Comparison of ENCODE assay signal across 17 cellular contexts in the genomic region with DNA sequence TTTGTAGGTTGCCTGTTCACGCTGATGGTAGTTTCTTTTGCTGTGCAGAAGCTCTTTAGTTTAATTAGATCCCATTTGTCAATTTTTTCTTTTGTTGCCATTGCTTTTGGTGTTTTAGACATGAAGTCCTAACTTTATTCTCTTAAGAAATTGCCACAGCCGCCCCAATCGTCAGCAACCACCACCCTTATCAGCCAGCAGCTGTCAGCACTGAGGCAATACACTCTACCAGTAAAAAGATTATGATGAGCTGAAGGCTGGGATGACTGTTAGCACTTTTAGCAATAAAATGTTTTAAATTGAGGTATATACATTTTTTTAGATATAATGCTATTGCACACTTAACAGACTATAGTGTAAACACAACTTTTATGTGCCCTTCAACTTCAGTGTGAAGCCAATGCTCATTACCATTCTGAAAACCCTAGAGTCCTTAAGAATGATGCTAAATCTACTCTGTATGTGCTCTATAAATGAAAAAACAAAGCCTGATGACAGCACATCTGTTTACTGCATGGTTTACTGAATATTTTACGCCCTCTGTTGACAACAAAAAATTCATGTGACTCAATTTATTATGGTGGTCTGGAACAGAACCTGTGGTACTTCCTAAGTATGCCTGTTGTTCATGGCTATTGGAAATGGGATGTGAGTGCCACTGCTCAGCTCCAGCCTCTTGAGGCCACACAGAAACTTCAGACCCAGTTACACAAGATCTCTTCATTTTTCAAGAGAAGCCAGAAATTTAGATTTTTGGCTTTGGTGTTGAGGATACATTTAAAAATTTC.
A peak's percentile ranks its signal among the peaks of the same experiment; 100 is the strongest.
DNase-seq lines count a peak whose midpoint lies in the region; ATAC-seq, FAIRE-seq and TF ChIP-seq lines count a peak whose summit lies in the region.
"Had no signal": no experiment of that assay in that cellular context is flagged by ENCODE, and none has a peak within 500 bp of the region (broad histone marks: within the 10 kb centered on the region; RNA-seq: fewer than 3 reads in every experiment).

No MANE protein-coding gene starts in this region.

- SMC1A ChIA-PET in GM12878 (lab: Charles Lee; ENCODE audit: uncharacterized antibody, unreplicated experiment): no interaction called here

- H2AFZ ChIP-seq in HCT116 (ENCODE audit: low read depth, low read length, poor library complexity, severe bottlenecking) (no peak overlapping the region), GM12878 (ENCODE audit: control insufficient read depth, low read depth, low read length) (no peak overlapping the region)

- 40% methylated on average over 4 of the region's 4 CpGs for WGBS in GM12878 (ENCODE audit: insufficient coverage, insufficient replicate concordance, low lambda C conversion rate, missing lambda C conversion rate)

- no peak overlapping the region for H3K4me3 ChIP-seq in BLaER1 treated with 17β-estradiol and CSF1 and Interleukin-3, amounts not matched to agents 10 nM and 100 nM
- H3K4me3 ChIP-seq in HCT116 (replicated peaks in 1 of 2; ENCODE audit: low read depth in 1 of 2, low read length in 2 of 2) (no peak overlapping the region), GM12878 (no peak overlapping the region)
- H3K4me3 ChIP-seq: ovary, tibial artery had no signal

- peaks cover 0 to 72% (median 57%) of the 10 kb centered on the region in 10 experiments; a peak in 18 of 20 replicates for H3K4me1 ChIP-seq in BLaER1 treated with 17β-estradiol and CSF1 and Interleukin-3, amounts not matched to agents 10 nM and 100 nM
- peaks cover 0 to 4% of the 10 kb centered on the region in 2 experiments; a peak in 1 of 4 replicates for H3K4me1 ChIP-seq in HCT116 (ENCODE audit: control insufficient read depth in 1 of 2, insufficient read depth in 2 of 2, low read length in 2 of 2)
- H3K4me1 ChIP-seq in GM12878 (ENCODE audit: control insufficient read depth, insufficient read depth, low read length): no peaks in the 10 kb centered on the region
- H3K4me1 ChIP-seq: tibial artery had no signal

- H4K20me1 ChIP-seq in BLaER1 treated with 17β-estradiol and CSF1 and Interleukin-3, amounts not matched to agents 10 nM and 100 nM: no peaks in the 10 kb centered on the region
- H4K20me1 ChIP-seq in HCT116 (ENCODE audit: insufficient read depth) (no peaks in the 10 kb centered on the region), GM12878 (ENCODE audit: control insufficient read depth, insufficient read depth) (no peaks in the 10 kb centered on the region)

- in situ Hi-C loops in GM12878 (cut with MboI): no loop called here

- RAD21 ChIA-PET in HCT116 (lab: Charles Lee; ENCODE audit: low non-redundant PET in 1 of 2, low total read pairs in 2 of 2, uncharacterized antibody in 2 of 2, unreplicated experiment in 2 of 2): interaction anchor here in 1 of 2 experiments (1.0 kb wide), 1 partner anchor 199 kb away, joined by 3 read pairs; no protein-coding TSS in a partner anchor
- RAD21 ChIA-PET in GM12878 (lab: Charles Lee; ENCODE audit: unreplicated experiment): no interaction called here

- BruUV-seq in HCT116 (replicated peaks; lab: Mats Ljungman, UMichigan) (no TSS peak), GM12878 (replicated peaks; lab: Mats Ljungman, UMichigan) (no TSS peak)

- no peaks in the 10 kb centered on the region for H3K36me3 ChIP-seq in BLaER1 treated with 17β-estradiol and CSF1 and Interleukin-3, amounts not matched to agents 10 nM and 100 nM
- no peaks in the 10 kb centered on the region for H3K36me3 ChIP-seq in HCT116 (ENCODE audit: control insufficient read depth in 1 of 2, insufficient read depth in 2 of 2, low read length in 2 of 2)
- H3K36me3 ChIP-seq in GM12878 (ENCODE audit: control insufficient read depth in 2 of 2, insufficient read depth in 2 of 2, low read length in 1 of 2): no peaks in the 10 kb centered on the region
- H3K36me3 ChIP-seq: ovary, tibial artery had no signal

- ATAC-seq in HCT116 (no peak; the same call in 1 of the 2 replicates), GM12878 (no peak), GM21423 (IDR thresholded peaks at IDR 0.05; ENCODE audit: unreplicated experiment) (no peak)
- ATAC-seq: activated naive CD4-positive, alpha-beta T cell treated with anti-CD3 and anti-CD28 coated beads, Interleukin-2, amount 50 U/mL, for 72 hours; left lobe of liver had no signal

- TF ChIP-seq CTCF in HCT116 (IDR thresholded peaks at IDR 0.05 in 2 of 3, conservative IDR thresholded peaks at IDR 0.05 in 1 of 3; ENCODE audit: borderline replicate concordance in 1 of 3, insufficient read depth in 1 of 3, low read depth in 2 of 3, low read length in 2 of 3) (0 out of 6 replicates have a peak, but pooled peaks of 1 of the 3 experiments have one; percentile 12), GM12878 (IDR thresholded peaks at IDR 0.05 in 2 of 3, conservative IDR thresholded peaks at IDR 0.05 in 1 of 3; ENCODE audit: control insufficient read depth in 2 of 3, extremely low read depth in 1 of 3, insufficient read depth in 1 of 3, low read depth in 3 of 3, low read length in 3 of 3) (no peak)

- no peaks in the 10 kb centered on the region for H3K27me3 ChIP-seq in BLaER1 treated with 17β-estradiol and CSF1 and Interleukin-3, amounts not matched to agents 10 nM and 100 nM
- H3K27me3 ChIP-seq in HCT116 (ENCODE audit: insufficient read depth, low read length) (no peaks in the 10 kb centered on the region), GM12878 (replicated peaks in 1 of 2; ENCODE audit: control insufficient read depth in 2 of 2, insufficient read depth in 2 of 2, low read length in 1 of 2) (no peaks in the 10 kb centered on the region)
- H3K27me3 ChIP-seq: ovary, tibial artery had no signal

- TF ChIP-seq POLR2A in HCT116 (IDR thresholded peaks at IDR 0.05; ENCODE audit: borderline replicate concordance, extremely low read depth, insufficient read depth, insufficient read length): no peak
- no peak for TF ChIP-seq POLR2A in GM12878 (IDR thresholded peaks at IDR 0.05; ENCODE audit: low read depth, low read length)

- no peak for TF ChIP-seq EP300 in GM12878 (IDR thresholded peaks at IDR 0.05; ENCODE audit: borderline replicate concordance in 1 of 2, control insufficient read depth in 1 of 2, low read depth in 2 of 2, low read length in 2 of 2)

- intact Hi-C loops in HCT116 (cut with micrococcal nuclease): loop anchor here (10.0 kb wide), 1 partner anchor 190 kb away; no protein-coding TSS in a partner anchor
- intact Hi-C loops in GM12878 (cut with micrococcal nuclease; ENCODE audit: unreplicated experiment): no loop called here

- TF ChIP-seq RAD21 in HCT116 (IDR thresholded peaks at IDR 0.05; ENCODE audit: low read depth): peak; percentile 11
- TF ChIP-seq RAD21 in GM12878 (IDR thresholded peaks at IDR 0.05; ENCODE audit: insufficient read depth, low read depth, low read length): no peak

- peak overlapping the region in 9 of 11 experiments; percentile 93 to 100 (median 99); a peak in 18 of 22 replicates for H3K27ac ChIP-seq in BLaER1 treated with 17β-estradiol and CSF1 and Interleukin-3, amounts not matched to agents 10 nM and 100 nM
- no peak overlapping the region for H3K27ac ChIP-seq in HCT116 (ENCODE audit: low read depth, low read length)
- no peak overlapping the region for H3K27ac ChIP-seq in GM12878 (ENCODE audit: control insufficient read depth, insufficient read depth)
- H3K27ac ChIP-seq: ovary, tibial artery had no signal

- H3K79me2 ChIP-seq in HCT116 (ENCODE audit: insufficient read depth, low read length): no peaks in the 10 kb centered on the region
- H3K79me2 ChIP-seq in GM12878 (ENCODE audit: control insufficient read depth, insufficient read depth, low read length): no peaks in the 10 kb centered on the region

- peak overlapping the region in 6 of 11 experiments; percentile 77 to 90 (median 80); a peak in 12 of 22 replicates for H3K9ac ChIP-seq in BLaER1 treated with 17β-estradiol and CSF1 and Interleukin-3, amounts not matched to agents 10 nM and 100 nM
- H3K9ac ChIP-seq in HCT116 (ENCODE audit: low read length) (no peak overlapping the region), GM12878 (ENCODE audit: control insufficient read depth, insufficient read depth, low read length) (no peak overlapping the region)

- H3K9me2 ChIP-seq in HCT116 (ENCODE audit: insufficient read depth): no peaks in the 10 kb centered on the region

- CTCF ChIA-PET in HCT116 (lab: Charles Lee) (no interaction called here), GM12878 (lab: Yijun Ruan, JAX) (no interaction called here)

- H3K4me2 ChIP-seq in BLaER1 treated with 17β-estradiol and CSF1 and Interleukin-3, amounts not matched to agents 10 nM and 100 nM: peak overlapping the region in 7 of 11 experiments; percentile 62 to 88 (median 77); a peak in 14 of 22 replicates
- H3K4me2 ChIP-seq in HCT116 (ENCODE audit: low read length): no peak overlapping the region
- no peak overlapping the region for H3K4me2 ChIP-seq in GM12878 (ENCODE audit: control insufficient read depth, insufficient read depth)

- POLR2A ChIA-PET in HCT116 (lab: Charles Lee): no interaction called here
- POLR2A ChIA-PET in GM12878 (lab: Charles Lee): no interaction called here

- DNase-seq in HCT116 (ENCODE audit: low read depth, low spot score) (no peak), GM12878 (ENCODE audit: low read depth, low spot score) (no peak), iris pigment epithelial cell (ENCODE audit: low read depth) (peak; percentile 29), NOMO-1 (lab: John Stamatoyannopoulos, UW; ENCODE audit: unreplicated experiment in 2 of 2) (no peak), NCI-H2081 (lab: John Stamatoyannopoulos, UW) (no peak), NCI-H146 (lab: John Stamatoyannopoulos, UW) (no peak)
- DNase-seq: activated CD4-positive, alpha-beta T cell treated with anti-CD3 and anti-CD28 coated beads for 48 hours; foreskin melanocyte; NCI-H1694; NCI-H446; ovary; SIG-M5; tibial artery had no signal

- FAIRE-seq in GM12878 (lab: Jason Lieb, UNC): peak; percentile 41

- peaks cover 6 to 30% (median 14%) of the 10 kb centered on the region in 11 experiments; a peak in 21 of 22 replicates for H3K9me3 ChIP-seq in BLaER1 treated with 17β-estradiol and CSF1 and Interleukin-3, amounts not matched to agents 10 nM and 100 nM (replicated peaks in 1 of 11)
- H3K9me3 ChIP-seq in HCT116 (ENCODE audit: control insufficient read depth in 1 of 2, insufficient read depth in 1 of 2, low read depth in 1 of 2, low read length in 2 of 2) (no peaks in the 10 kb centered on the region), GM12878 (replicated peaks; ENCODE audit: control insufficient read depth, insufficient read depth, low read length) (no peaks in the 10 kb centered on the region)
- H3K9me3 ChIP-seq: ovary had no signal

TF ChIP-seq in HCT116, 20 proteins besides CTCF, POLR2A, EP300 and RAD21 (continues in another document):
- no peak for TF ChIP-seq SP1 (IDR thresholded peaks at IDR 0.05; ENCODE audit: low read depth)
- TF ChIP-seq ELF1 (IDR thresholded peaks at IDR 0.05; ENCODE audit: borderline replicate concordance, low read depth): no peak

TF ChIP-seq in GM12878, 131 proteins besides CTCF, POLR2A, EP300 and RAD21 (continues in another document):
- TF ChIP-seq SMAD5 (IDR thresholded peaks at IDR 0.05; ENCODE audit: low read depth) (no peak), HDGF (IDR thresholded peaks at IDR 0.05) (no peak), ESRRA (IDR thresholded peaks at IDR 0.05; ENCODE audit: low read length) (no peak), NR2C1 (IDR thresholded peaks at IDR 0.05) (no peak), POU2F2 (IDR thresholded peaks at IDR 0.05; ENCODE audit: borderline replicate concordance, low read depth, low read length) (no peak), NFXL1 (IDR thresholded peaks at IDR 0.05; ENCODE audit: borderline replicate concordance) (no peak)

Comparison
In these comparisons a context has a peak if more than half of its experiments do, and no peak if none do; other contexts are left out.
1. H3K27ac ChIP-seq: peak in BLaER1 treated with 17β-estradiol and CSF1 and Interleukin-3, amounts not matched to agents 10 nM and 100 nM (9 of 11); none in HCT116 (single experiment) and GM12878 (single experiment).
2. H3K4me2 ChIP-seq: peak in BLaER1 treated with 17β-estradiol and CSF1 and Interleukin-3, amounts not matched to agents 10 nM and 100 nM (7 of 11); none in HCT116 (single experiment) and GM12878 (single experiment).
3. H3K9ac ChIP-seq: peak in BLaER1 treated with 17β-estradiol and CSF1 and Interleukin-3, amounts not matched to agents 10 nM and 100 nM (6 of 11); none in HCT116 (single experiment) and GM12878 (single experiment).